In genomic region chr1:42108309-42108708, GRCh38 we compare ENCODE assay signal across 26 cellular contexts. TPM values are rescaled to one million over a fixed set of nuclear protein-coding genes. Genes with fewer than 3 reads are reported as not detected.
"Had no signal": no experiment of that assay in that cellular context is flagged by ENCODE, and none has a peak within 500 bp of the region (broad histone marks: within the 10 kb centered on the region; RNA-seq: fewer than 3 reads in every experiment).

No MANE protein-coding gene starts in this region.

- H3K27ac ChIP-seq: colonic mucosa, coronary artery, dorsolateral prefrontal cortex, epithelial cell of prostate, esophagus muscularis mucosa, esophagus squamous epithelium, foreskin keratinocyte, gastrocnemius medialis, gastroesophageal sphincter, heart left ventricle, heart right ventricle had no signal

- H3K36me3 ChIP-seq: colonic mucosa, esophagus muscularis mucosa, esophagus squamous epithelium, gastrocnemius medialis, gastroesophageal sphincter, heart left ventricle, heart right ventricle had no signal

- H3K27me3 ChIP-seq: colonic mucosa, dorsolateral prefrontal cortex, esophagus muscularis mucosa, gastrocnemius medialis, heart left ventricle, heart right ventricle had no signal

- H3K9me3 ChIP-seq: colonic mucosa, esophagus muscularis mucosa, esophagus squamous epithelium, gastrocnemius medialis, gastroesophageal sphincter, heart left ventricle, heart right ventricle had no signal

- H3K4me3 ChIP-seq: colonic mucosa, coronary artery, dorsolateral prefrontal cortex, esophagus muscularis mucosa, esophagus squamous epithelium, gastrocnemius medialis, gastroesophageal sphincter, heart left ventricle, heart right ventricle had no signal

- DNase-seq: colonic mucosa; cortex of kidney; dermis blood vessel endothelial cell; dorsolateral prefrontal cortex; effector CD4-positive, alpha-beta T cell; effector CD8-positive, alpha-beta T cell; effector memory CD4-positive, alpha-beta T cell; effector memory CD8-positive, alpha-beta T cell; endodermal cell; erythroblast; esophagus squamous epithelium; foreskin fibroblast; foreskin keratinocyte; foreskin melanocyte; gastrocnemius medialis; glutamatergic neuron; head of caudate nucleus; heart left ventricle; heart right ventricle had no signal

- H3K4me1 ChIP-seq: colonic mucosa, esophagus muscularis mucosa, esophagus squamous epithelium, foreskin keratinocyte, gastrocnemius medialis, gastroesophageal sphincter, heart left ventricle, heart right ventricle had no signal

RNA-seq across cellular contexts. Expression of gene GUCA2B, which starts 44.9 kb away (rescaled TPM):
- polyA plus RNA-seq: endothelial cell of umbilical vein, esophagus, fibroblast of lung, foreskin keratinocyte, heart left ventricle, heart right ventricle had no signal

RNA-seq across cellular contexts. Expression of gene GUCA2A, which starts 56.2 kb away (rescaled TPM):
- polyA plus RNA-seq: endothelial cell of umbilical vein, esophagus, fibroblast of lung, foreskin keratinocyte, heart left ventricle, heart right ventricle had no signal
